9 cellular contexts compared by ENCODE assay signal in the genomic region with DNA sequence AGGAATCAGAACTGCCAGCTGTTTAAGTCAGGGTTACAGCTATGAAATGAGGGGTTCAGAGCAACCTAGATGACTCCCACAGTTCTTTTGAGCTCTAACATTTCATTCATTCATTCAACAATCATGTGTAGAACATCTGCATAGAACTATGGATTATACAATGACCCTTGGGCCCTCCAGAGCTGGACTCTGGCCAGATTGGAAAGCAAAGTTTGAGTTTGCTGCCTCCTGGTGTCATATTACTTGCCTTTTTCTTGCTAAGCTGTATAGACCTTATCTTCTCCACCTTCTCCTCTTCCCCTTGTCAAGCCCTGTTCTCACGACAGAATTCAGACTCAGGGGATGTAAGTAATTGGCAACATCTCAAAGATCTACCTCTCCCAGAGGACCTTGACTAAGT. TPM values are rescaled to one million over a fixed set of nuclear protein-coding genes. Genes with fewer than 3 reads are reported as not detected.
A peak's percentile ranks its signal among the peaks of the same experiment; 100 is the strongest.
DNase-seq lines count a peak whose midpoint lies in the region; ATAC-seq, FAIRE-seq and TF ChIP-seq lines count a peak whose summit lies in the region.
"Had no signal": no experiment of that assay in that cellular context is flagged by ENCODE, and none has a peak within 500 bp of the region (broad histone marks: within the 10 kb centered on the region; RNA-seq: fewer than 3 reads in every experiment).

No MANE protein-coding gene starts in this region.

- no peak for FAIRE-seq in GM12892 (lab: Jason Lieb, UNC)

- no peak overlapping the region for H2BK12ac ChIP-seq in H9 (ENCODE audit: insufficient read length, low read depth, low read length)

- no peak overlapping the region for H4K5ac ChIP-seq in H9 (ENCODE audit: insufficient read length, low read depth, low read length)

- no peaks in the 10 kb centered on the region for H3K4me1 ChIP-seq in H9 (ENCODE audit: insufficient read depth, low read length)

- no CpG with 5 or more reads among the region's 1 CpG for WGBS in H9 (ENCODE audit: extremely low coverage, insufficient read length, low lambda C conversion rate)

- no peaks in the 10 kb centered on the region for H3K9me3 ChIP-seq in H9 (ENCODE audit: control insufficient read depth, low read depth, low read length)

- H4K91ac ChIP-seq in H9 (ENCODE audit: insufficient read length, low read depth, low read length), result no peak overlapping the region

- no peaks in the 10 kb centered on the region; a peak in 1 of 7 replicates for H3K36me3 Mint-ChIP-seq in H9 (ENCODE audit: insufficient read depth in 1 of 3, low read depth in 3 of 3)
- H3K36me3 Mint-ChIP-seq in activated CD8-positive, alpha-beta memory T cell treated with anti-CD3 and anti-CD28 coated beads, Interleukin-2, amount 10 ng/mL, durations not matched to agents 7 days and 5 days, result no peaks in the 10 kb centered on the region

- TF ChIP-seq CTCF in AG10803 (conservative IDR thresholded peaks at IDR 0.05; ENCODE audit: low read length), result peak; percentile 43
- peak; percentile 69 for TF ChIP-seq CTCF in H9 (conservative IDR thresholded peaks at IDR 0.05)
- TF ChIP-seq CTCF in WI38 (IDR thresholded peaks at IDR 0.05; ENCODE audit: low read depth, low read length), result peak; percentile 10; the same call in 1 of the 2 replicates

- H3K4me2 ChIP-seq in H9 (ENCODE audit: insufficient read depth, insufficient read length, low read length), result no peak overlapping the region

- DNase-seq in AG10803 (ENCODE audit: low read depth), result no peak
- DNase-seq in H9, result no peak
- DNase-seq in kidney tubule cell (ENCODE audit: low spot score), result peak; percentile 45
- no peak for DNase-seq in NK-92 (lab: John Stamatoyannopoulos, UW; ENCODE audit: unreplicated experiment)
- DNase-seq in GM12892 (ENCODE audit: insufficient read length), result no peak
- no peak for DNase-seq in activated CD8-positive, alpha-beta memory T cell treated with anti-CD3 and anti-CD28 coated beads, Interleukin-2, amount 10 ng/mL, durations not matched to agents 7 days and 5 days
- DNase-seq: activated CD8-positive, alpha-beta T cell treated with anti-CD3 and anti-CD28 coated beads for 36 hours had no signal

- no peaks in the 10 kb centered on the region for H4K20me1 ChIP-seq in H9 (ENCODE audit: control insufficient read depth, insufficient read depth, insufficient read length)

- H3K23me2 ChIP-seq in H9 (ENCODE audit: insufficient read length, low read depth, low read length, poor library complexity, severe bottlenecking), result no peaks in the 10 kb centered on the region

- no peak overlapping the region for H3K9ac ChIP-seq in H9 (ENCODE audit: extremely low read depth, insufficient read length, low read length)

- H2AFZ ChIP-seq in H9 (ENCODE audit: low read length), result peak overlapping the region; percentile 57

- no peak overlapping the region for H2BK5ac ChIP-seq in H9 (ENCODE audit: insufficient read length, low read length)

- H3K18ac ChIP-seq in H9 (ENCODE audit: insufficient read length, low read depth, low read length), result no peak overlapping the region

- H3K27me3 Mint-ChIP-seq in H9 (ENCODE audit: low read depth), result no peaks in the 10 kb centered on the region; the same call in 1 of the 2 replicates
- peaks cover 9% of the 10 kb centered on the region for H3K27me3 Mint-ChIP-seq in activated CD8-positive, alpha-beta memory T cell treated with anti-CD3 and anti-CD28 coated beads, Interleukin-2, amount 10 ng/mL, durations not matched to agents 7 days and 5 days

- no peaks in the 10 kb centered on the region for H3K79me2 ChIP-seq in H9 (ENCODE audit: insufficient read depth, low read length)

- H3K27me3 ChIP-seq in H9 (ENCODE audit: insufficient read depth, low read length), result no peaks in the 10 kb centered on the region

- H3K9me3 Mint-ChIP-seq in H9, result peaks cover 0 to 2% of the 10 kb centered on the region in 2 experiments; a peak in 1 of 5 replicates
- no peaks in the 10 kb centered on the region for H3K9me3 Mint-ChIP-seq in activated CD8-positive, alpha-beta memory T cell treated with anti-CD3 and anti-CD28 coated beads, Interleukin-2, amount 10 ng/mL, durations not matched to agents 7 days and 5 days (ENCODE audit: low read depth)

- H4K8ac ChIP-seq in H9 (replicated peaks; ENCODE audit: insufficient read length, low read depth, low read length), result no peak overlapping the region

- H3K27ac ChIP-seq in H9 (ENCODE audit: insufficient read length, low read depth, low read length), result no peak overlapping the region

- CTCF ChIA-PET in activated CD8-positive, alpha-beta memory T cell treated with anti-CD3 and anti-CD28 coated beads, Interleukin-2, amount 10 ng/mL, durations not matched to agents 7 days and 5 days (lab: Charles Lee), result interaction anchor here (0.9 to 1.4 kb wide), 2 partner anchors 156 to 713 kb away, joined by 3 read pairs; no protein-coding TSS in a partner anchor

- no peak overlapping the region for H2AK5ac ChIP-seq in H9 (ENCODE audit: insufficient read length, low read length)

- no peak overlapping the region for H2BK120ac ChIP-seq in H9 (ENCODE audit: low read depth, low read length, poor library complexity, severe bottlenecking)

- no peak for ATAC-seq in HG03342 (IDR thresholded peaks at IDR 0.05; ENCODE audit: unreplicated experiment)
- no peak for ATAC-seq in activated CD8-positive, alpha-beta memory T cell treated with anti-CD3 and anti-CD28 coated beads, Interleukin-2, amount 10 ng/mL, durations not matched to agents 7 days and 5 days
- ATAC-seq: activated CD8-positive, alpha-beta T cell treated with anti-CD3 and anti-CD28 coated beads for 36 hours had no signal

- H3T11ph ChIP-seq in H9 (ENCODE audit: low read length), result no peak overlapping the region

- peaks cover 4 to 5% of the 10 kb centered on the region in 2 experiments; a peak in 2 of 4 replicates for H3K4me1 Mint-ChIP-seq in H9
- no peaks in the 10 kb centered on the region for H3K4me1 Mint-ChIP-seq in activated CD8-positive, alpha-beta memory T cell treated with anti-CD3 and anti-CD28 coated beads, Interleukin-2, amount 10 ng/mL, durations not matched to agents 7 days and 5 days

- H2BK20ac ChIP-seq in H9 (ENCODE audit: low read depth, low read length, poor library complexity, severe bottlenecking), result no peak overlapping the region

- TF ChIP-seq POLR2A in GM12892 (IDR thresholded peaks at IDR 0.05; ENCODE audit: low read depth, low read length), result no peak

- H3K4ac ChIP-seq in H9 (ENCODE audit: low read depth, low read length), result no peak overlapping the region

- H3K14ac ChIP-seq in H9 (ENCODE audit: insufficient read depth, low read length), result no peak overlapping the region

- H3K23ac ChIP-seq in H9 (ENCODE audit: insufficient read length, low read depth, low read length), result no peak overlapping the region

- no peak overlapping the region for H3K4me3 Mint-ChIP-seq in H9
- no peak overlapping the region for H3K4me3 Mint-ChIP-seq in activated CD8-positive, alpha-beta memory T cell treated with anti-CD3 and anti-CD28 coated beads, Interleukin-2, amount 10 ng/mL, durations not matched to agents 7 days and 5 days
- H3K4me3 Mint-ChIP-seq: activated CD8-positive, alpha-beta T cell treated with anti-CD3 and anti-CD28 coated beads for 36 hours had no signal

- H3K56ac ChIP-seq in H9 (ENCODE audit: insufficient read length, low read depth, low read length), result no peak overlapping the region

- H3K27ac Mint-ChIP-seq in H9, result no peak overlapping the region
- H3K27ac Mint-ChIP-seq in activated CD8-positive, alpha-beta memory T cell treated with anti-CD3 and anti-CD28 coated beads, Interleukin-2, amount 10 ng/mL, durations not matched to agents 7 days and 5 days, result no peak overlapping the region
- H3K27ac Mint-ChIP-seq: activated CD8-positive, alpha-beta T cell treated with anti-CD3 and anti-CD28 coated beads for 36 hours had no signal

- H3K79me1 ChIP-seq in H9 (ENCODE audit: insufficient read depth, low read depth, low read length, poor library complexity, severe bottlenecking), result no peaks in the 10 kb centered on the region

- H2BK15ac ChIP-seq in H9 (ENCODE audit: low read depth, low read length), result no peak overlapping the region

- no peak overlapping the region for H3K4me3 ChIP-seq in AG10803 (ENCODE audit: low read length)
- H3K4me3 ChIP-seq in WI38 (ENCODE audit: low read depth, low read length), result no peak overlapping the region

RNA-seq across cellular contexts. Expression of a gene that starts 4.0 kb away (rescaled TPM):
- not detected in 2 replicates for total RNA-seq in H9 (2021)
- polyA plus RNA-seq in GM12892 (2012; ENCODE audit: missing spikeins), result not detected
- not detected for total RNA-seq in activated CD8-positive, alpha-beta memory T cell treated with anti-CD3 and anti-CD28 coated beads, Interleukin-2, amount 10 ng/mL, durations not matched to agents 7 days and 5 days
- total RNA-seq: activated CD8-positive, alpha-beta T cell treated with anti-CD3 and anti-CD28 coated beads for 36 hours had no signal

Comparison
In these comparisons a context has a peak if more than half of its experiments do, and no peak if none do; other contexts are left out.
1. CTCF ChIP-seq: peak in every context shown above with its lines; median percentile 69 in H9; 43 in AG10803; 10 in WI38.